ENCODE assay signal across 8 cellular contexts in the genomic region with DNA sequence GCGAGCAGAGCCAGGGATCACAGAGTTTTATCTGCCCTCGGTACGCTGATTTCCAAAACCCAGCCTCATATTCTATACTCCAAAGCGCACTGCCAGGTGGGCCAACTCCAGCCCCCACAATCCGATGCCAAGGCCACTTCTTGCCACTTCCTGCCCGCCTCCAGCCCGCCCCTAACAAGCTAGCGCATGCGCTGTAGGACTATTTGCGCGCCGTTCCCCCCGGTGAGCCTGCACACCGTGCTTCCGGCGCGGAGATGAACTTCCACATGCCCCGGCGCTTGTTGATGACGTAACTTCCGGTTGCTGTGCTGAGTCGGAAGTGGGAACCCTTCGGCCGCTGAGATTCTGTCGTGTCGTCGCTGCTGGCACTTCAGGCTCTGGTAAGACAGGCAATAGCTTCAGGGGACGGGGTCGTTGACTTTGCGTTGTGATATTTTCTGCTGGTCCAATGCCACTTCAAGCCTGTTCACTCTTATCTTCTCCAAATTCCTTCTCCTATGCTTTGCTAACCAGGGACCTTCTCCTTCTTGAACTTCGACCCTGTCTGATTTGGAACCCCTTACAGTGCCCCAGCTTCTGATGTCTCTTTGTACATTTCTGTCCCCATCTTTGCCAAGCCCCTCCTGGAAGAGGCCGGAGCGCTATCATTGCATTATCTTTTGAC. TPM values are rescaled to one million over a fixed set of nuclear protein-coding genes. Genes with fewer than 3 reads are reported as not detected.
DNase-seq lines count a peak whose midpoint lies in the region; ATAC-seq, FAIRE-seq and TF ChIP-seq lines count a peak whose summit lies in the region.

A gene with protein sequence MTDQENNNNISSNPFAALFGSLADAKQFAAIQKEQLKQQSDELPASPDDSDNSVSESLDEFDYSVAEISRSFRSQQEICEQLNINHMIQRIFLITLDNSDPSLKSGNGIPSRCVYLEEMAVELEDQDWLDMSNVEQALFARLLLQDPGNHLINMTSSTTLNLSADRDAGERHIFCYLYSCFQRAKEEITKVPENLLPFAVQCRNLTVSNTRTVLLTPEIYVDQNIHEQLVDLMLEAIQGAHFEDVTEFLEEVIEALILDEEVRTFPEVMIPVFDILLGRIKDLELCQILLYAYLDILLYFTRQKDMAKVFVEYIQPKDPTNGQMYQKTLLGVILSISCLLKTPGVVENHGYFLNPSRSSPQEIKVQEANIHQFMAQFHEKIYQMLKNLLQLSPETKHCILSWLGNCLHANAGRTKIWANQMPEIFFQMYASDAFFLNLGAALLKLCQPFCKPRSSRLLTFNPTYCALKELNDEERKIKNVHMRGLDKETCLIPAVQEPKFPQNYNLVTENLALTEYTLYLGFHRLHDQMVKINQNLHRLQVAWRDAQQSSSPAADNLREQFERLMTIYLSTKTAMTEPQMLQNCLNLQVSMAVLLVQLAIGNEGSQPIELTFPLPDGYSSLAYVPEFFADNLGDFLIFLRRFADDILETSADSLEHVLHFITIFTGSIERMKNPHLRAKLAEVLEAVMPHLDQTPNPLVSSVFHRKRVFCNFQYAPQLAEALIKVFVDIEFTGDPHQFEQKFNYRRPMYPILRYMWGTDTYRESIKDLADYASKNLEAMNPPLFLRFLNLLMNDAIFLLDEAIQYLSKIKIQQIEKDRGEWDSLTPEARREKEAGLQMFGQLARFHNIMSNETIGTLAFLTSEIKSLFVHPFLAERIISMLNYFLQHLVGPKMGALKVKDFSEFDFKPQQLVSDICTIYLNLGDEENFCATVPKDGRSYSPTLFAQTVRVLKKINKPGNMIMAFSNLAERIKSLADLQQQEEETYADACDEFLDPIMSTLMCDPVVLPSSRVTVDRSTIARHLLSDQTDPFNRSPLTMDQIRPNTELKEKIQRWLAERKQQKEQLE (plus strand): TSS at position 306 of the 664 bp plus-strand sequence. CDS start 5,481 bp downstream, outside the sequence.

- H3K4me1 ChIP-seq in right atrium auricular region (peaks cover 0 to 20% of the 10 kb centered on the region in 2 donors), psoas muscle (peaks cover 38% of the 10 kb centered on the region)

- H3K4me3 ChIP-seq in right atrium auricular region (peak within 1 kb of the TSS; percentile 55 to 80), psoas muscle (peak within 1 kb of the TSS; percentile 76)

- TF ChIP-seq POLR2A in GM12891 (IDR thresholded peaks at IDR 0.05; ENCODE audit: low read depth, low read length), result peak; percentile 96

- DNase-seq in GM12891 (ENCODE audit: insufficient read length, low spot score) (peak; percentile 59), NCI-H187 (lab: John Stamatoyannopoulos, UW) (peak; percentile 86 to 88), T-helper 2 cell (peak; percentile 85 to 99 (median 93)), right atrium auricular region (ENCODE audit: low spot score) (peak; percentile 95), psoas muscle (peak; percentile 96 to 98), urothelium cell line (ENCODE audit: low spot score) (peak; percentile 85)

- FAIRE-seq in GM12891 (lab: Jason Lieb, UNC), result peak; percentile 100
- no peak for FAIRE-seq in urothelium cell line (lab: Jason Lieb, UNC)

- H3K27me3 ChIP-seq in right atrium auricular region (no peaks in the 10 kb centered on the region), psoas muscle (ENCODE audit: insufficient read depth in 3 of 3, low read length in 2 of 3) (no peaks in the 10 kb centered on the region)

- 3 to 4% (median 4%) methylated on average over 33 of the region's 33 CpGs for WGBS in psoas muscle, 3 donors

- no peak for TF ChIP-seq CTCF in right atrium auricular region (IDR thresholded peaks at IDR 0.05)
- TF ChIP-seq CTCF in psoas muscle (IDR thresholded peaks at IDR 0.05), result no peak

- H3K36me3 ChIP-seq in right atrium auricular region, result no peaks in the 10 kb centered on the region
- H3K36me3 ChIP-seq in psoas muscle (ENCODE audit: insufficient read depth in 1 of 2, low read depth in 1 of 2), result no peaks in the 10 kb centered on the region

- H3K27ac ChIP-seq in angular gyrus (ENCODE audit: low read depth, low read length), result peak within 1 kb of the TSS; percentile 31
- peak within 1 kb of the TSS; percentile 38 to 76 for H3K27ac ChIP-seq in right atrium auricular region
- peak within 1 kb of the TSS; percentile 92 for H3K27ac ChIP-seq in psoas muscle

- intact Hi-C loops in psoas muscle (cut with DNase I), result loop anchor here in 1 of 2 donors (10.0 kb wide), 1 partner anchor 215 kb away; no protein-coding TSS in a partner anchor

- H3K9me3 ChIP-seq in right atrium auricular region (no peaks in the 10 kb centered on the region), psoas muscle (no peaks in the 10 kb centered on the region)

- ATAC-seq in HG02852 (IDR thresholded peaks at IDR 0.05; ENCODE audit: unreplicated experiment) (peak; percentile 96), psoas muscle (peak; percentile 96 to 99 (median 98))

TF ChIP-seq in GM12891, 5 proteins besides CTCF, POLR2A, EP300 and RAD21:
- TF ChIP-seq POLR2AphosphoS5 (IDR thresholded peaks at IDR 0.05; ENCODE audit: low read depth, low read length) (peak; percentile 96), PAX5 (IDR thresholded peaks at IDR 0.05; ENCODE audit: insufficient read depth, low read length, severe bottlenecking) (peak; percentile 43), SPI1 (IDR thresholded peaks at IDR 0.05; ENCODE audit: low read depth, low read length) (no peak), TAF1 (IDR thresholded peaks at IDR 0.05; ENCODE audit: low read depth, low read length) (peak; percentile 82; the same call in 1 of the 2 replicates), POU2F2 (IDR thresholded peaks at IDR 0.05; ENCODE audit: low read depth, low read length) (peak; percentile 50; the same call in 1 of the 2 replicates)

RNA-seq across cellular contexts. Expression of the gene that starts here (rescaled TPM):
- polyA plus RNA-seq in GM12891 (2012; ENCODE audit: low read depth, missing spikeins), result 8.0 TPM
- 10 to 100 TPM; 46.3 to 53.4 TPM for total RNA-seq in right atrium auricular region
- total RNA-seq in psoas muscle, result 10 to 100 TPM; 21.0 to 42.3 (median 33.0) TPM
- polyA plus RNA-seq in psoas muscle, result 10 to 100 TPM; 15.0 to 31.1 (median 16.8) TPM

Comparison
In these comparisons a context has a peak if more than half of its experiments do, and no peak if none do; other contexts are left out.
1. Peak in every context shown above with its lines: DNase-seq, ATAC-seq, H3K4me3 ChIP-seq and H3K27ac ChIP-seq.
2. H3K27ac ChIP-seq: peak in every context shown above with its lines; median percentile 92 in psoas muscle; 57 in right atrium auricular region; 31 in angular gyrus.